1 cellular context compared by ENCODE assay signal in the genomic region with DNA sequence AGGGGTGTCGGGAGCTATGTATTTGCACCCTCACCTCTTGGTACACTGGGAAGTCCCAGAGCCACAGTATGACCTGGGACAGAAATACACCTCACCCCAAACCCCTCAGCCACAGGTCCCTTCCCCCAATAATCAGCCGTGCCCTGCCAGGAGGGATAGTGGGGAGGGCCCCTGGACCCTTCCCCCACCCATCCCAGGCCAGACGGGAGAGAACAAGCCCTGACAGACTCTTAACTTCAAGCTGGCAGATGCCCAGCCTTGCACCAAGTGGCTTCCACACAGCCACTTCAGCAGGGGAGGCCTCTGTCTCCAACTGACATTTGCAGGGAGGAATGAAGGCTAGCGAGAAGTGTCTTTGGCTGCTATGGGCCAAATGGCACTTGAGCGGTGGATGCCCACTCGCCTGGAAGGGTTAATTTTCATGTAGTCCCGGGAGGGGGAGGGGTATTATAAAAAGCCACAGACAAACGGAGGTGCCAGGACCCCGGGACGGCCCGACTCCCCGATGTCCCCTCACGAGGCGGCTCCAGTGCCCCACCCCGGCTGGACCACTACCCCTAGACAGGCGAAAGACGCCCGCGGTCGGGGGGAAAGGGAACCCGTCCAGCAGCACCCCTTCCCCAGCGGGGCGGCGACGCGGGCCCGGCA.
TF ChIP-seq lines count a peak whose summit lies in the region.

No MANE protein-coding gene starts in this region.

TF ChIP-seq in GM23338, 12 proteins besides CTCF, POLR2A, EP300 and RAD21 (continued from another document):
- TF ChIP-seq, protein P1, sequence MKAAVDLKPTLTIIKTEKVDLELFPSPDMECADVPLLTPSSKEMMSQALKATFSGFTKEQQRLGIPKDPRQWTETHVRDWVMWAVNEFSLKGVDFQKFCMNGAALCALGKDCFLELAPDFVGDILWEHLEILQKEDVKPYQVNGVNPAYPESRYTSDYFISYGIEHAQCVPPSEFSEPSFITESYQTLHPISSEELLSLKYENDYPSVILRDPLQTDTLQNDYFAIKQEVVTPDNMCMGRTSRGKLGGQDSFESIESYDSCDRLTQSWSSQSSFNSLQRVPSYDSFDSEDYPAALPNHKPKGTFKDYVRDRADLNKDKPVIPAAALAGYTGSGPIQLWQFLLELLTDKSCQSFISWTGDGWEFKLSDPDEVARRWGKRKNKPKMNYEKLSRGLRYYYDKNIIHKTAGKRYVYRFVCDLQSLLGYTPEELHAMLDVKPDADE (IDR thresholded peaks at IDR 0.05): no peak
- TF ChIP-seq, protein P2, sequence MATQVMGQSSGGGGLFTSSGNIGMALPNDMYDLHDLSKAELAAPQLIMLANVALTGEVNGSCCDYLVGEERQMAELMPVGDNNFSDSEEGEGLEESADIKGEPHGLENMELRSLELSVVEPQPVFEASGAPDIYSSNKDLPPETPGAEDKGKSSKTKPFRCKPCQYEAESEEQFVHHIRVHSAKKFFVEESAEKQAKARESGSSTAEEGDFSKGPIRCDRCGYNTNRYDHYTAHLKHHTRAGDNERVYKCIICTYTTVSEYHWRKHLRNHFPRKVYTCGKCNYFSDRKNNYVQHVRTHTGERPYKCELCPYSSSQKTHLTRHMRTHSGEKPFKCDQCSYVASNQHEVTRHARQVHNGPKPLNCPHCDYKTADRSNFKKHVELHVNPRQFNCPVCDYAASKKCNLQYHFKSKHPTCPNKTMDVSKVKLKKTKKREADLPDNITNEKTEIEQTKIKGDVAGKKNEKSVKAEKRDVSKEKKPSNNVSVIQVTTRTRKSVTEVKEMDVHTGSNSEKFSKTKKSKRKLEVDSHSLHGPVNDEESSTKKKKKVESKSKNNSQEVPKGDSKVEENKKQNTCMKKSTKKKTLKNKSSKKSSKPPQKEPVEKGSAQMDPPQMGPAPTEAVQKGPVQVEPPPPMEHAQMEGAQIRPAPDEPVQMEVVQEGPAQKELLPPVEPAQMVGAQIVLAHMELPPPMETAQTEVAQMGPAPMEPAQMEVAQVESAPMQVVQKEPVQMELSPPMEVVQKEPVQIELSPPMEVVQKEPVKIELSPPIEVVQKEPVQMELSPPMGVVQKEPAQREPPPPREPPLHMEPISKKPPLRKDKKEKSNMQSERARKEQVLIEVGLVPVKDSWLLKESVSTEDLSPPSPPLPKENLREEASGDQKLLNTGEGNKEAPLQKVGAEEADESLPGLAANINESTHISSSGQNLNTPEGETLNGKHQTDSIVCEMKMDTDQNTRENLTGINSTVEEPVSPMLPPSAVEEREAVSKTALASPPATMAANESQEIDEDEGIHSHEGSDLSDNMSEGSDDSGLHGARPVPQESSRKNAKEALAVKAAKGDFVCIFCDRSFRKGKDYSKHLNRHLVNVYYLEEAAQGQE (IDR thresholded peaks at IDR 0.05; ENCODE audit: unreplicated experiment): no peak
- TF ChIP-seq EZH2 (IDR thresholded peaks at IDR 0.05; ENCODE audit: low read depth, unreplicated experiment): no peak
- TF ChIP-seq EZH2phosphoT487 (IDR thresholded peaks at IDR 0.05; ENCODE audit: unreplicated experiment): no peak
TF ChIP-seq in GM23338: peak in this region for 0.
